ENCODE assay signal across 1 cellular context in the genomic region with DNA sequence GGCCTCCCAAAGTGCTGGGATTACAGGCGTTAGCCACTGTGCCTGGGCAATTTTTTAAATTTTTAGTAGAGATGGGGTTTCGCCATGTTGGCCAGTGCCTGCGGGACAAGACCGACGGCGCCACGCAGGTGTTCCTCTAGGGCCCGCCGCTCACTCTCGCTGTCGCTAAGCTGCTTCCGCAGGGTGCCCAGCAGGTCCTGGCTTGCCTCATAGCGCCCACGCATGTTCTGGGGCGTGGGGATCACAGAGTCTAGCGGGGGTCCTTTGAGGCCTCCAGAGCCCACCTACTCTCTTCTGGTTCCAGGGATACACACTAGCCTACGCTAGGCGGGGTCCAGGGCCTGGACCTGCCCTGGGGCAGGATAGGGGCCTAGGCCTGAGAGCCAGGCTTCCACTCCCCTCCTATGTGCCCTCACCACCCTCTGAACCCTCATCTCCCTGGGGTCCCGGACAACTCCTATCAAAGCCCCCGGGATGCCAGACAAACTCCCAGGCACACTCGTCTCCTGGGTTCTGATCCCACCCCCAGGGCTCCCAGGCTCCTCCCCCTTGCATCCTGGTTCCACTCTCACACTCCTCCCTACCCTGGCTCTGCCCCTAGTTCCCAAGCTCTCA.
TF ChIP-seq lines count a peak whose summit lies in the region.

No MANE protein-coding gene starts in this region.

TF ChIP-seq in GM12878, 131 proteins besides CTCF, POLR2A, EP300 and RAD21:
- TF ChIP-seq HCFC1 (IDR thresholded peaks at IDR 0.05; ENCODE audit: low read length): 0 out of 2 replicates have a peak, but pooled peaks have one; percentile 5
